14 cellular contexts compared by ENCODE assay signal in the genomic region with DNA sequence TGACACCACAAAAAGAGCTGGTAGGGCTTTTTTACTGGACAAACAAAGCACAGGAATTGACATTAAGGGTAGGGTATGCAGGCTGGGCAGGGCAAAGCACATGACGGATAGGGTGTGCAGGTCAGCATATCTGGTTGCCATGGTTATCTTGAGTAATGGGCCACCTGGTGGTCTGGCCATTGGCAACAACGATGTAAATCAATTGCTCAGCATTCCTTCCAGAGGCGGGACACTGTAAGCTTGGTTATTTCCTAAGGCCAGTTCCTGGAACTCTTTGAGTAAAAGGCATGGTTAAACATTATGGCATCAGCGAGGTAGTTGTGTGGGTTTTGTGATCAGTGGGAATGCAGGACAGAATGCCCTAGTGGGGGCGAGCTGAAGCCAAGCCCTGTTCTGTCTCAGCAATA.
A peak's percentile ranks its signal among the peaks of the same experiment; 100 is the strongest.
DNase-seq lines count a peak whose midpoint lies in the region; ATAC-seq, FAIRE-seq and TF ChIP-seq lines count a peak whose summit lies in the region.
"Had no signal": no experiment of that assay in that cellular context is flagged by ENCODE, and none has a peak within 500 bp of the region (broad histone marks: within the 10 kb centered on the region; RNA-seq: fewer than 3 reads in every experiment).

No MANE protein-coding gene starts in this region.

- no peaks in the 10 kb centered on the region for H4K20me1 ChIP-seq in HepG2 (ENCODE audit: insufficient read depth, low read length)

- H3K9ac ChIP-seq in HepG2 (ENCODE audit: insufficient read depth, low read depth, low read length) = no peak overlapping the region

- H3K36me3 ChIP-seq in breast epithelium (no peaks in the 10 kb centered on the region), HepG2 (replicated peaks in 1 of 2; ENCODE audit: control insufficient read depth in 1 of 2, insufficient read depth in 2 of 2, low read length in 2 of 2) (no peaks in the 10 kb centered on the region)

- H3K4me1 ChIP-seq in breast epithelium = no peaks in the 10 kb centered on the region
- no peaks in the 10 kb centered on the region for H3K4me1 ChIP-seq in HepG2 (ENCODE audit: insufficient read depth, low read length)

- H3K27ac ChIP-seq in breast epithelium (no peak overlapping the region), HepG2 (ENCODE audit: extremely low read length, insufficient read depth, low read length) (no peak overlapping the region)

- in situ Hi-C loops in HepG2 (cut with HindIII; ENCODE audit: extremely low pct_ligation_motif_present, low pct_unique_long_range_greater_than_20kb) = no loop called here

- H3K9me3 Mint-ChIP-seq in MCF 10A (ENCODE audit: unreplicated experiment) = no peaks in the 10 kb centered on the region
- peaks cover 5% of the 10 kb centered on the region for H3K9me3 Mint-ChIP-seq in type B pancreatic cell

- no peaks in the 10 kb centered on the region for H3K36me3 Mint-ChIP-seq in MCF 10A (ENCODE audit: insufficient read depth, unreplicated experiment)
- H3K36me3 Mint-ChIP-seq in type B pancreatic cell = peaks cover 9% of the 10 kb centered on the region
- H3K36me3 Mint-ChIP-seq: activated naive CD8-positive, alpha-beta T cell had no signal

- no peak overlapping the region for H3K4me2 ChIP-seq in HepG2 (ENCODE audit: low read depth, low read length)

- 6% methylated on average over 5 of the region's 5 CpGs for WGBS in HepG2 (ENCODE audit: low lambda C conversion rate)

- ATAC-seq in HepG2 (peak; percentile 67; the same call in 2 of the 3 replicates), GM18861 (IDR thresholded peaks at IDR 0.05; ENCODE audit: unreplicated experiment) (no peak)

- no peaks in the 10 kb centered on the region for H3K27me3 Mint-ChIP-seq in MCF 10A (ENCODE audit: insufficient read depth, unreplicated experiment)
- peaks cover 6% of the 10 kb centered on the region for H3K27me3 Mint-ChIP-seq in type B pancreatic cell
- H3K27me3 Mint-ChIP-seq: activated naive CD8-positive, alpha-beta T cell had no signal

- POLR2A ChIA-PET in MCF 10A (lab: Yijun Ruan, JAX) (interaction anchor here (0.9 kb wide), 1 partner anchor 56 kb away, joined by 3 read pairs; no protein-coding TSS in a partner anchor), HepG2 (lab: Yijun Ruan, JAX) (no interaction called here)

- TF ChIP-seq EP300 in HepG2 (IDR thresholded peaks at IDR 0.05; ENCODE audit: low read depth in 2 of 2, low read length in 2 of 2) (no peak), HepG2 (CRISPR knock-in tag; IDR thresholded peaks at IDR 0.05; ENCODE audit: borderline replicate concordance) (no peak)

- H3K4me1 Mint-ChIP-seq in MCF 10A (ENCODE audit: insufficient read depth, unreplicated experiment) = peaks cover 29% of the 10 kb centered on the region
- H3K4me1 Mint-ChIP-seq in type B pancreatic cell (ENCODE audit: unreplicated experiment) = peaks cover 37% of the 10 kb centered on the region

- H3K27me3 ChIP-seq in breast epithelium = no peaks in the 10 kb centered on the region
- H3K27me3 ChIP-seq in HepG2 (ENCODE audit: control insufficient read depth in 1 of 2, insufficient read depth in 2 of 2, low read length in 2 of 2) = no peaks in the 10 kb centered on the region

- no peak for TF ChIP-seq RAD21 in HepG2 (CRISPR knock-in tag; IDR thresholded peaks at IDR 0.05)

- no peak for DNase-seq in MCF 10A (ENCODE audit: unreplicated experiment)
- DNase-seq in breast epithelium (ENCODE audit: low spot score in 2 of 2) = no peak
- DNase-seq in ecto neural progenitor cell (ENCODE audit: low spot score) = peak; percentile 78
- DNase-seq in HepG2 (ENCODE audit: low spot score) = peak; percentile 5
- peak; percentile 74 for DNase-seq in type B pancreatic cell (ENCODE audit: extremely low spot score, unreplicated experiment)
- DNase-seq in GF-D8 (lab: John Stamatoyannopoulos, UW) = no peak
- no peak for DNase-seq in EL
- DNase-seq: DND-41, Kasumi-1, NCI-H510A had no signal

- no peaks in the 10 kb centered on the region for H3K9me3 ChIP-seq in breast epithelium
- H3K9me3 ChIP-seq in HepG2 (ENCODE audit: low read length) = no peaks in the 10 kb centered on the region

- H3K4me3 Mint-ChIP-seq in MCF 10A (ENCODE audit: unreplicated experiment) (no peak overlapping the region), type B pancreatic cell (peak overlapping the region; percentile 71)
- H3K4me3 Mint-ChIP-seq: activated naive CD8-positive, alpha-beta T cell had no signal

- H3K27ac Mint-ChIP-seq in MCF 10A (ENCODE audit: low read depth, unreplicated experiment) (peak overlapping the region; percentile 24), type B pancreatic cell (peak overlapping the region; percentile 95)
- H3K27ac Mint-ChIP-seq: activated naive CD8-positive, alpha-beta T cell had no signal

- H3K4me3 ChIP-seq in breast epithelium = no peak overlapping the region
- H3K4me3 ChIP-seq in HepG2 (replicated peaks in 1 of 3; ENCODE audit: insufficient read depth in 1 of 3, low read depth in 2 of 3, low read length in 3 of 3) = no peak overlapping the region

- TF ChIP-seq CTCF in MCF 10A (IDR thresholded peaks at IDR 0.05; ENCODE audit: unreplicated experiment) (no peak), breast epithelium (IDR thresholded peaks at IDR 0.05) (no peak), HepG2 (CRISPR knock-in tag; IDR thresholded peaks at IDR 0.05) (0 out of 2 replicates have a peak, but pooled peaks have one; percentile 17), type B pancreatic cell (conservative IDR thresholded peaks at IDR 0.05) (peak; percentile 39)

- CTCF ChIA-PET in MCF 10A (lab: Yijun Ruan, JAX) (interaction anchor here (0.6 to 1.2 kb wide), 4 partner anchors 21 to 328 kb away, joined by 3 to 4 read pairs (median 3); no protein-coding TSS in a partner anchor), HepG2 (lab: Yijun Ruan, JAX; ENCODE audit: low intra/inter-chr PET ratio, low total read pairs) (no interaction called here)

- TF ChIP-seq POLR2A in breast epithelium (IDR thresholded peaks at IDR 0.05) (no peak), HepG2 (IDR thresholded peaks at IDR 0.05; ENCODE audit: insufficient read depth in 1 of 2, low read depth in 2 of 2, low read length in 2 of 2) (no peak)

- intact Hi-C loops in MCF 10A (cut with micrococcal nuclease) = no loop called here
- intact Hi-C loops in breast epithelium (cut with DNase I; ENCODE audit: low total_unique reads) = no loop called here
- intact Hi-C loops in HepG2 (cut with micrococcal nuclease; ENCODE audit: unreplicated experiment) = no loop called here

- H3K79me2 ChIP-seq in HepG2 (ENCODE audit: insufficient read depth, low read length) = no peaks in the 10 kb centered on the region

- BruUV-seq in MCF 10A (replicated peaks; lab: Mats Ljungman, UMichigan) (no TSS peak), HepG2 (replicated peaks; lab: Mats Ljungman, UMichigan) (no TSS peak)

- H2AFZ ChIP-seq in HepG2 (ENCODE audit: low read length) = no peak overlapping the region

- no peak for FAIRE-seq in HepG2 (lab: Jason Lieb, UNC)
- FAIRE-seq: A204.1, H54 had no signal

TF ChIP-seq in HepG2, 621 proteins besides CTCF, POLR2A, EP300 and RAD21:
- TF ChIP-seq NCOA2 (CRISPR knock-in tag; IDR thresholded peaks at IDR 0.05) (no peak), TBL1XR1 (IDR thresholded peaks at IDR 0.05; ENCODE audit: borderline replicate concordance, low read length, partially characterized antibody) (no peak), ELF1 (CRISPR knock-in tag; IDR thresholded peaks at IDR 0.05) (no peak), GATAD2A (CRISPR knock-in tag; IDR thresholded peaks at IDR 0.05) (no peak), MATR3 (CRISPR knock-in tag; IDR thresholded peaks at IDR 0.05) (no peak), RCOR2 (CRISPR knock-in tag; IDR thresholded peaks at IDR 0.05) (no peak)
- TF ChIP-seq, protein P1, sequence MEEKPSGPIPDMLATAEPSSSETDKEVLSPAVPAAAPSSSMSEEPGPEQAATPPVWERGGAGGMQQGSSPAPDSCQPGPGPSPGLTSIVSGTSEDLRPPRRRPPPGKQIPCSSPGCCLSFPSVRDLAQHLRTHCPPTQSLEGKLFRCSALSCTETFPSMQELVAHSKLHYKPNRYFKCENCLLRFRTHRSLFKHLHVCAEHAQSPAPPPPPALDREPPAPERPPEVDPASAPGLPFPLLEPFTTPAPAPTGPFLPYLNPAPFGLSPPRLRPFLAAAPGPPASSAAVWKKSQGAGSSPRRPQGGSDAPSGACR (CRISPR knock-in tag; IDR thresholded peaks at IDR 0.05) = no peak
- TF ChIP-seq, protein P2, sequence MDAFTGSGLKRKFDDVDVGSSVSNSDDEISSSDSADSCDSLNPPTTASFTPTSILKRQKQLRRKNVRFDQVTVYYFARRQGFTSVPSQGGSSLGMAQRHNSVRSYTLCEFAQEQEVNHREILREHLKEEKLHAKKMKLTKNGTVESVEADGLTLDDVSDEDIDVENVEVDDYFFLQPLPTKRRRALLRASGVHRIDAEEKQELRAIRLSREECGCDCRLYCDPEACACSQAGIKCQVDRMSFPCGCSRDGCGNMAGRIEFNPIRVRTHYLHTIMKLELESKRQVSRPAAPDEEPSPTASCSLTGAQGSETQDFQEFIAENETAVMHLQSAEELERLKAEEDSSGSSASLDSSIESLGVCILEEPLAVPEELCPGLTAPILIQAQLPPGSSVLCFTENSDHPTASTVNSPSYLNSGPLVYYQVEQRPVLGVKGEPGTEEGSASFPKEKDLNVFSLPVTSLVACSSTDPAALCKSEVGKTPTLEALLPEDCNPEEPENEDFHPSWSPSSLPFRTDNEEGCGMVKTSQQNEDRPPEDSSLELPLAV (CRISPR knock-in tag; conservative IDR thresholded peaks at IDR 0.05; ENCODE audit: low read depth) = no peak

Comparison
In these comparisons a context has a peak if more than half of its experiments do, and no peak if none do; other contexts are left out.
1. DNase-seq: peak in ecto neural progenitor cell (single experiment), HepG2 (single experiment) and type B pancreatic cell (single experiment); none in MCF 10A (single experiment), breast epithelium (0 of 2), GF-D8 (single experiment) and EL (single experiment).
2. CTCF ChIP-seq: peak in HepG2 (single experiment) and type B pancreatic cell (single experiment); none in MCF 10A (single experiment) and breast epithelium (0 of 3).